Comparison of ENCODE assay signal across 14 cellular contexts in the genomic region with DNA sequence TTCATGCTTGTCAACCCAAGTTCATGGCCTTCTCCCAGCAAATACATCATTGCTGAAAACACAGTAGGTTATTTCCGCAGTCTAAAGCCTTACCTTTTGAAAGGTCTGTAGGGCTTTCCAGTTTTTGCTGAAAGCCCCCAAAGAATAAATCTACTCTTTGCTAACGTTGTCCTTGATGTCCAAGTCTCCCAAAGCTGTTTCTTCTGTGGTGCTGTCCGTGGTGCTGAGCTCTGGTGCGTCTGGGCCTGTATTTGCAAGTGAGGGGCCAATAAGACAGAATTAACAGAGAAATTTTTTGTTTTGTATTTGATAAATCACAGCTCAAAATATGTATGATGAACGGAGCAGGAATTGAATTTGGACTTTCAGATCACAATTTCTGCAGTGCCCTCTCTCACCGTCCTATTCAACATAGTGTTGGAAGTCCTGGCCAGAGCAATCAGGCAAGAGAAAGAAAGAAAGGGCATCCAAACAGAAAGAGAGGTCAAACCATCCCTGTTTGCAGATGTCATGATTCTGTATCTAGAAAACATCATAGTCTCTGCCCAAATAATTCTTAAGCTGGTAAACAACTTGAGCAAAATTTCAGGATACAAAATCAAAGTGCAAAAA. TPM values are rescaled to one million over a fixed set of nuclear protein-coding genes. Genes with fewer than 3 reads are reported as not detected.
DNase-seq lines count a peak whose midpoint lies in the region; TF ChIP-seq lines count a peak whose summit lies in the region.
"Had no signal": no experiment of that assay in that cellular context is flagged by ENCODE, and none has a peak within 500 bp of the region (broad histone marks: within the 10 kb centered on the region; RNA-seq: fewer than 3 reads in every experiment).

No MANE protein-coding gene starts in this region.

- no peaks in the 10 kb centered on the region for H3K36me3 Mint-ChIP-seq in activated T-helper 2 cell treated with anti-CD3 and anti-CD28 coated beads, Interferon-gamma antibody, Interleukin-2, Interleukin-4, amounts not matched to agents 10 μg/mL and 5 μg/mL and 100 μg/mL, durations not matched to agents 14 hours and 24 hours and 36 hours (ENCODE audit: low read depth)
- H3K36me3 Mint-ChIP-seq: naive thymus-derived CD4-positive, alpha-beta T cell had no signal

- no peak overlapping the region for H3K4me3 ChIP-seq in epithelial cell of esophagus (ENCODE audit: low read length)
- H3K4me3 ChIP-seq in left ventricle myocardium inferior: no peak overlapping the region
- H3K4me3 ChIP-seq: upper lobe of left lung had no signal

- peak; percentile 28 for DNase-seq in activated CD4-positive, alpha-beta T cell treated with anti-CD3 and anti-CD28 coated beads for 48 hours
- no peak for DNase-seq in activated CD4-positive, alpha-beta T cell treated with anti-CD3 and anti-CD28 coated beads for 4 hours
- DNase-seq in RKO (ENCODE audit: low spot score): peak; percentile 14
- DNase-seq in epithelial cell of esophagus (ENCODE audit: low read depth): peak; percentile 36
- DNase-seq in stimulated activated CD4-positive, alpha-beta T cell treated with anti-CD3 and anti-CD28 coated beads, Interleukin-2, amount 100 ng/mL, for 24 hours: peak; percentile 26 to 32
- DNase-seq in left ventricle myocardium inferior: no peak
- no peak for DNase-seq in activated T-helper 2 cell treated with anti-CD3 and anti-CD28 coated beads, Interferon-gamma antibody, Interleukin-2, Interleukin-4, amounts not matched to agents 10 μg/mL and 5 μg/mL and 100 μg/mL, durations not matched to agents 14 hours and 24 hours and 36 hours (ENCODE audit: low spot score)
- no peak for DNase-seq in NCI-H1105 (lab: John Stamatoyannopoulos, UW)
- DNase-seq: activated CD8-positive, alpha-beta memory T cell treated with anti-CD3 and anti-CD28 coated beads for 24 hours; hypothalamus; upper lobe of left lung had no signal

- H3K9me3 Mint-ChIP-seq in activated T-helper 2 cell treated with anti-CD3 and anti-CD28 coated beads, Interferon-gamma antibody, Interleukin-2, Interleukin-4, amounts not matched to agents 10 μg/mL and 5 μg/mL and 100 μg/mL, durations not matched to agents 14 hours and 24 hours and 36 hours: no peaks in the 10 kb centered on the region
- H3K9me3 Mint-ChIP-seq: central memory CD8-positive, alpha-beta T cell had no signal

- TF ChIP-seq CTCF in epithelial cell of esophagus (IDR thresholded peaks at IDR 0.05; ENCODE audit: insufficient read depth, low read depth, low read length, missing control alignments) (no peak), left ventricle myocardium inferior (IDR thresholded peaks at IDR 0.05; ENCODE audit: borderline replicate concordance) (no peak)

- H3K4me1 ChIP-seq in left ventricle myocardium inferior: no peaks in the 10 kb centered on the region
- H3K4me1 ChIP-seq: upper lobe of left lung had no signal

- H3K36me3 ChIP-seq in left ventricle myocardium inferior: no peaks in the 10 kb centered on the region
- H3K36me3 ChIP-seq: upper lobe of left lung had no signal

- intact Hi-C loops in left ventricle myocardium inferior (cut with micrococcal nuclease): no loop called here
- intact Hi-C loops in activated T-helper 2 cell treated with anti-CD3 and anti-CD28 coated beads, Interferon-gamma antibody, Interleukin-2, Interleukin-4, amounts not matched to agents 10 μg/mL and 5 μg/mL and 100 μg/mL, durations not matched to agents 14 hours and 24 hours and 36 hours (cut with micrococcal nuclease): no loop called here

- H3K9me3 ChIP-seq in left ventricle myocardium inferior (replicated peaks): no peaks in the 10 kb centered on the region
- H3K9me3 ChIP-seq: upper lobe of left lung had no signal

- peaks cover 59% of the 10 kb centered on the region for H3K27me3 ChIP-seq in left ventricle myocardium inferior (ENCODE audit: low read depth)
- H3K27me3 ChIP-seq: upper lobe of left lung had no signal

- no peak overlapping the region for H3K27ac Mint-ChIP-seq in activated T-helper 2 cell treated with anti-CD3 and anti-CD28 coated beads, Interferon-gamma antibody, Interleukin-2, Interleukin-4, amounts not matched to agents 10 μg/mL and 5 μg/mL and 100 μg/mL, durations not matched to agents 14 hours and 24 hours and 36 hours
- H3K27ac Mint-ChIP-seq: naive thymus-derived CD4-positive, alpha-beta T cell had no signal

- H3K27ac ChIP-seq in left ventricle myocardium inferior (replicated peaks): no peak overlapping the region
- H3K27ac ChIP-seq: upper lobe of left lung had no signal

- no peaks in the 10 kb centered on the region for H3K4me1 Mint-ChIP-seq in activated T-helper 2 cell treated with anti-CD3 and anti-CD28 coated beads, Interferon-gamma antibody, Interleukin-2, Interleukin-4, amounts not matched to agents 10 μg/mL and 5 μg/mL and 100 μg/mL, durations not matched to agents 14 hours and 24 hours and 36 hours (ENCODE audit: low read depth)
- H3K4me1 Mint-ChIP-seq: central memory CD8-positive, alpha-beta T cell; naive thymus-derived CD4-positive, alpha-beta T cell had no signal

- no peak overlapping the region for H3K4me3 Mint-ChIP-seq in activated T-helper 2 cell treated with anti-CD3 and anti-CD28 coated beads, Interferon-gamma antibody, Interleukin-2, Interleukin-4, amounts not matched to agents 10 μg/mL and 5 μg/mL and 100 μg/mL, durations not matched to agents 14 hours and 24 hours and 36 hours (ENCODE audit: low read depth)
- H3K4me3 Mint-ChIP-seq: central memory CD8-positive, alpha-beta T cell; naive thymus-derived CD4-positive, alpha-beta T cell had no signal

- peaks cover 11% of the 10 kb centered on the region for H3K27me3 Mint-ChIP-seq in activated T-helper 2 cell treated with anti-CD3 and anti-CD28 coated beads, Interferon-gamma antibody, Interleukin-2, Interleukin-4, amounts not matched to agents 10 μg/mL and 5 μg/mL and 100 μg/mL, durations not matched to agents 14 hours and 24 hours and 36 hours (ENCODE audit: low read depth)

RNA-seq across cellular contexts. Expression of a gene that starts 9.8 kb away (rescaled TPM):
- total RNA-seq in left ventricle myocardium inferior: not detected
- total RNA-seq in activated T-helper 2 cell treated with anti-CD3 and anti-CD28 coated beads, Interferon-gamma antibody, Interleukin-2, Interleukin-4, amounts not matched to agents 10 μg/mL and 5 μg/mL and 100 μg/mL, durations not matched to agents 14 hours and 24 hours and 36 hours: not detected in 2 replicates
- total RNA-seq: naive thymus-derived CD4-positive, alpha-beta T cell; Right ventricle myocardium inferior; upper lobe of left lung had no signal

RNA-seq across cellular contexts. Expression of a gene that starts 43.6 kb away (rescaled TPM):
- total RNA-seq in left ventricle myocardium inferior: not detected
- not detected in 2 replicates for total RNA-seq in activated T-helper 2 cell treated with anti-CD3 and anti-CD28 coated beads, Interferon-gamma antibody, Interleukin-2, Interleukin-4, amounts not matched to agents 10 μg/mL and 5 μg/mL and 100 μg/mL, durations not matched to agents 14 hours and 24 hours and 36 hours
- total RNA-seq: naive thymus-derived CD4-positive, alpha-beta T cell; Right ventricle myocardium inferior; upper lobe of left lung had no signal

RNA-seq across cellular contexts. Expression of a gene that starts 58.4 kb away (rescaled TPM):
- not detected for total RNA-seq in left ventricle myocardium inferior
- total RNA-seq in activated T-helper 2 cell treated with anti-CD3 and anti-CD28 coated beads, Interferon-gamma antibody, Interleukin-2, Interleukin-4, amounts not matched to agents 10 μg/mL and 5 μg/mL and 100 μg/mL, durations not matched to agents 14 hours and 24 hours and 36 hours: not detected in 2 replicates
- total RNA-seq: Right ventricle myocardium inferior, upper lobe of left lung had no signal

Comparison
In these comparisons a context has a peak if more than half of its experiments do, and no peak if none do; other contexts are left out.
1. DNase-seq: peak in activated CD4-positive, alpha-beta T cell treated with anti-CD3 and anti-CD28 coated beads for 48 hours (single experiment), RKO (single experiment), epithelial cell of esophagus (single experiment) and stimulated activated CD4-positive, alpha-beta T cell treated with anti-CD3 and anti-CD28 coated beads, Interleukin-2, amount 100 ng/mL, for 24 hours (2 of 2); none in activated CD4-positive, alpha-beta T cell treated with anti-CD3 and anti-CD28 coated beads for 4 hours (0 of 2), left ventricle myocardium inferior (single experiment), activated T-helper 2 cell treated with anti-CD3 and anti-CD28 coated beads, Interferon-gamma antibody, Interleukin-2, Interleukin-4, amounts not matched to agents 10 μg/mL and 5 μg/mL and 100 μg/mL, durations not matched to agents 14 hours and 24 hours and 36 hours (single experiment) and NCI-H1105 (single experiment).